In genomic region chr3:126267169-126267975, GRCh38 we compare ENCODE assay signal across 1 cellular context.
A peak's percentile ranks its signal among the peaks of the same experiment; 100 is the strongest.
TF ChIP-seq lines count a peak whose summit lies in the region.

No MANE protein-coding gene starts in this region.

TF ChIP-seq in Ishikawa, 13 proteins besides CTCF, POLR2A, EP300 and RAD21 (continued from another document):
- TF ChIP-seq, protein P1, sequence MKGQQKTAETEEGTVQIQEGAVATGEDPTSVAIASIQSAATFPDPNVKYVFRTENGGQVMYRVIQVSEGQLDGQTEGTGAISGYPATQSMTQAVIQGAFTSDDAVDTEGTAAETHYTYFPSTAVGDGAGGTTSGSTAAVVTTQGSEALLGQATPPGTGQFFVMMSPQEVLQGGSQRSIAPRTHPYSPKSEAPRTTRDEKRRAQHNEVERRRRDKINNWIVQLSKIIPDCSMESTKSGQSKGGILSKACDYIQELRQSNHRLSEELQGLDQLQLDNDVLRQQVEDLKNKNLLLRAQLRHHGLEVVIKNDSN (IDR thresholded peaks at IDR 0.05) = peak; percentile 81
- TF ChIP-seq, protein P2, sequence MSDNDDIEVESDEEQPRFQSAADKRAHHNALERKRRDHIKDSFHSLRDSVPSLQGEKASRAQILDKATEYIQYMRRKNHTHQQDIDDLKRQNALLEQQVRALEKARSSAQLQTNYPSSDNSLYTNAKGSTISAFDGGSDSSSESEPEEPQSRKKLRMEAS (IDR thresholded peaks at IDR 0.05) = peak; percentile 92
- TF ChIP-seq NFIC (IDR thresholded peaks at IDR 0.05) = peak; percentile 29; the same call in 1 of the 2 replicates
- TF ChIP-seq CREB1 (IDR thresholded peaks at IDR 0.05; ENCODE audit: low read depth) = no peak
TF ChIP-seq in Ishikawa: peak in this region for 9.
